ENCODE assay signal across 8 cellular contexts in the genomic region with DNA sequence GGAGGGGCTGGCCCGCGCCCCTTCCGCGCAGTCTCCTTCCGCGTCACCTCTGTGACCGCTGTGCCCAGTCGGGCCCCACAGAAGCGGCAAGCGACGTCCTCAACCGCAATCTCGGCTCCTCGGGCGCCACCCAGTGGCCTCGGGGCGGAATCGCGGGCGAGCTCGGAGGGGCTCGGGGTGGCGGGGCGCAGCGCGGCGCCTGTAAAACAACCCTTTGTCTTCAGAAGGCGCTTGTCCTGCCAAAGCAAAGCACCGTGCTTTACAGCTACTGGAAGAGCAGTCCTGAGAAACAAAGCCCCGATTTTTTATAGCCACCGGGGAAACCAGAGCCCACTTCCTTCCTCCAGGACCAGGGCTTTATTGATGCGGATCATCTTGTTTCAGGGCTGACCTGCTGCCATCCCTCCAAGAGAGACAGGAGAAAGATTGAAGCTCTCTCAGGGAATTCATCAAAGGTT. TPM values are rescaled to one million over a fixed set of nuclear protein-coding genes. Genes with fewer than 3 reads are reported as not detected.
A peak's percentile ranks its signal among the peaks of the same experiment; 100 is the strongest.
DNase-seq lines count a peak whose midpoint lies in the region; ATAC-seq lines count a peak whose summit lies in the region.

No MANE protein-coding gene starts in this region.

- peak overlapping the region; percentile 64 for H3K27ac ChIP-seq in CD8-positive, alpha-beta memory T cell (ENCODE audit: low read depth, low read length)
- peak overlapping the region; percentile 85 for H3K27ac ChIP-seq in mesodermal cell (ENCODE audit: low read depth, low read length, severe bottlenecking)

- POLR2A ChIA-PET in CD8-positive, alpha-beta memory T cell (lab: Charles Lee) = interaction anchor here (1.3 kb wide), 1 partner anchor 37 kb away, joined by 9 read pairs; a partner anchor contains a TSS

- H3K4me1 ChIP-seq in CD8-positive, alpha-beta memory T cell (ENCODE audit: insufficient read depth, low read length) = peaks cover 9% of the 10 kb centered on the region
- no peaks in the 10 kb centered on the region for H3K4me1 ChIP-seq in endocrine pancreas (ENCODE audit: control insufficient read depth, insufficient read depth, low read length)
- no peaks in the 10 kb centered on the region for H3K4me1 ChIP-seq in mesodermal cell (ENCODE audit: control insufficient read depth, insufficient read depth, low read length, poor library complexity, severe bottlenecking)

- H3K9me3 ChIP-seq in CD8-positive, alpha-beta memory T cell (ENCODE audit: low read length) = no peaks in the 10 kb centered on the region
- H3K9me3 ChIP-seq in endocrine pancreas (ENCODE audit: control insufficient read depth, low read length) = no peaks in the 10 kb centered on the region
- no peaks in the 10 kb centered on the region for H3K9me3 ChIP-seq in mesodermal cell (ENCODE audit: control insufficient read depth, low read length)

- peak; percentile 84 to 94 (median 86) for DNase-seq in CD8-positive, alpha-beta memory T cell
- DNase-seq in HK-2 (ENCODE audit: unreplicated experiment) (peak; percentile 94), NK-92 (lab: John Stamatoyannopoulos, UW; ENCODE audit: unreplicated experiment) (peak; percentile 8)
- peak; percentile 84 to 96 (median 93) for DNase-seq in activated CD8-positive, alpha-beta memory T cell treated with anti-CD3 and anti-CD28 coated beads for 48 hours (ENCODE audit: low read depth in 2 of 3, low spot score in 2 of 3)
- peak; percentile 81 to 84 for DNase-seq in stimulated activated CD8-positive, alpha-beta memory T cell treated with anti-CD3 and anti-CD28 coated beads, Interleukin-15, amount 100 ng/mL, for 48 hours (ENCODE audit: low read depth in 2 of 2)

- no peaks in the 10 kb centered on the region for H3K36me3 ChIP-seq in CD8-positive, alpha-beta memory T cell (ENCODE audit: insufficient read depth, low read length)
- H3K36me3 ChIP-seq in endocrine pancreas (ENCODE audit: control insufficient read depth, insufficient read depth, low read length) (no peaks in the 10 kb centered on the region), mesodermal cell (ENCODE audit: control insufficient read depth, insufficient read depth, low read length) (no peaks in the 10 kb centered on the region)

- H3K27me3 Mint-ChIP-seq in CD8-positive, alpha-beta memory T cell = no peaks in the 10 kb centered on the region

- CTCF ChIA-PET in CD8-positive, alpha-beta memory T cell (lab: Charles Lee) = interaction anchor here (0.6 to 1.9 kb wide), 16 partner anchors 9 to 468 kb away, joined by 3 to 12 read pairs (median 4); a partner anchor contains a TSS

- peak overlapping the region; percentile 71 for H3K4me3 ChIP-seq in CD8-positive, alpha-beta memory T cell (ENCODE audit: low read length)
- H3K4me3 ChIP-seq in endocrine pancreas (ENCODE audit: control insufficient read depth, insufficient read depth, low read length) = peak overlapping the region; percentile 64
- H3K4me3 ChIP-seq in mesodermal cell (ENCODE audit: extremely low read depth, insufficient read depth, low read length, poor library complexity, severe bottlenecking) = peak overlapping the region; percentile 31

- H3K9me3 Mint-ChIP-seq in CD8-positive, alpha-beta memory T cell = no peaks in the 10 kb centered on the region

- H3K27ac Mint-ChIP-seq in CD8-positive, alpha-beta memory T cell = peak overlapping the region; percentile 67 to 97 (median 88)

- peak; percentile 82 for ATAC-seq in GM19463 (IDR thresholded peaks at IDR 0.05; ENCODE audit: unreplicated experiment)

- no peaks in the 10 kb centered on the region for H3K36me3 Mint-ChIP-seq in CD8-positive, alpha-beta memory T cell

- H3K9ac ChIP-seq in endocrine pancreas (ENCODE audit: control insufficient read depth, insufficient read depth, low read length) = peak overlapping the region; percentile 15

- H3K27me3 ChIP-seq in CD8-positive, alpha-beta memory T cell (ENCODE audit: insufficient read depth, low read length, poor library complexity, severe bottlenecking) = no peaks in the 10 kb centered on the region
- no peaks in the 10 kb centered on the region for H3K27me3 ChIP-seq in endocrine pancreas (ENCODE audit: control insufficient read depth, insufficient read depth, low read length)

- H3K4me3 Mint-ChIP-seq in CD8-positive, alpha-beta memory T cell = peak overlapping the region; percentile 77 to 94 (median 84)

- peaks cover 10 to 16% (median 15%) of the 10 kb centered on the region in 3 donors for H3K4me1 Mint-ChIP-seq in CD8-positive, alpha-beta memory T cell

- WGBS in mesodermal cell (ENCODE audit: insufficient coverage in 2 of 2), 2 experiments = 1 to 5% methylated on average over 23 to 32 of the region's 32 CpGs

RNA-seq across cellular contexts. Expression of a gene that starts 37.3 kb away (rescaled TPM):
- 10 to 100 TPM; 29.4 to 30.1 TPM for total RNA-seq in CD8-positive, alpha-beta memory T cell
- polyA plus RNA-seq in CD8-positive, alpha-beta memory T cell = 35.3 TPM
- polyA plus RNA-seq in mesodermal cell (2013, experiment 1 of 2) = 16.3 TPM
- 16.9 TPM for polyA plus RNA-seq in mesodermal cell (2013, experiment 2 of 2)

Comparison
In these comparisons a context has a peak if more than half of its experiments do, and no peak if none do; other contexts are left out.
1. Peak in every context shown above with its lines: DNase-seq, ATAC-seq, H3K4me3 ChIP-seq and H3K27ac ChIP-seq.
2. DNase-seq: peak in every context shown above with its lines; median percentile 94 in HK-2; 93 in activated CD8-positive, alpha-beta memory T cell treated with anti-CD3 and anti-CD28 coated beads for 48 hours; 86 in CD8-positive, alpha-beta memory T cell; 82 in stimulated activated CD8-positive, alpha-beta memory T cell treated with anti-CD3 and anti-CD28 coated beads, Interleukin-15, amount 100 ng/mL, for 48 hours; 8 in NK-92.